ENCODE assay signal across 16 cellular contexts in the genomic region with DNA sequence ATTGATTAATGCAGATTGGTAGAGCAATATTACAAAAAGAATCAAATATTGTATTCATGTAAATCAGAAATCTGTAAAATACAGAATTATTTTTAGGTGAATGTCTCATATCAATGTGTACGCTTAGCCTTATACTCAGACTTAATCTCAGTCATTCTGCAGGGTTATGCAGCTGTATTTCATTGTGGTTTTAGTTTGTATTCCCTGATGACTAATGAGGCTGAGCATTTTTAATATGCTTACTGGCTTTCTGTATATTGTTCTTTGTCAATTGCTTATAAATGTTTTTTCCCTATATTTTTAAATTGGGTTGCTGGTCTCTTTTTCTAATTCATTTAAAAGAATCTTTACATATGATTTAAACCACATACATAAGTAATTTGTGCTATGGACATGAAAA. TPM values are rescaled to one million over a fixed set of nuclear protein-coding genes. Genes with fewer than 3 reads are reported as not detected.
DNase-seq lines count a peak whose midpoint lies in the region; TF ChIP-seq lines count a peak whose summit lies in the region.
"Had no signal": no experiment of that assay in that cellular context is flagged by ENCODE, and none has a peak within 500 bp of the region (broad histone marks: within the 10 kb centered on the region; RNA-seq: fewer than 3 reads in every experiment).

No MANE protein-coding gene starts in this region.

- H3K36me3 ChIP-seq in BE2C (no peaks in the 10 kb centered on the region), trophoblast cell (ENCODE audit: control insufficient read depth in 1 of 2, insufficient read depth in 2 of 2, low read length in 2 of 2) (no peaks in the 10 kb centered on the region)
- H3K36me3 ChIP-seq: MG63 had no signal

- H3K9ac ChIP-seq in trophoblast cell (ENCODE audit: low read length) = no peak overlapping the region
- H3K9ac ChIP-seq: GM23248 had no signal

- H4K12ac ChIP-seq in trophoblast cell (ENCODE audit: low read depth, low read length) = no peak overlapping the region

- H3K4ac ChIP-seq in trophoblast cell (ENCODE audit: low read depth, low read length) = no peak overlapping the region

- no peak overlapping the region for H2BK120ac ChIP-seq in trophoblast cell (ENCODE audit: insufficient read depth, low read length, poor library complexity)

- H3K27ac ChIP-seq in trophoblast cell (ENCODE audit: low read depth, low read length) = no peak overlapping the region
- H3K27ac ChIP-seq: GM23248 had no signal

- H3K18ac ChIP-seq in trophoblast cell (ENCODE audit: low read length) = no peak overlapping the region

- H3K4me3 ChIP-seq in cardiac fibroblast (replicated peaks in 1 of 2; ENCODE audit: low read depth in 2 of 2, low read length in 2 of 2) = no peak overlapping the region
- no peak overlapping the region for H3K4me3 ChIP-seq in BE2C (ENCODE audit: low read depth, low read length)
- H3K4me3 ChIP-seq in trophoblast cell (ENCODE audit: low read depth, low read length) = no peak overlapping the region
- H3K4me3 ChIP-seq: GM23248, MG63 had no signal

- no peak overlapping the region for H3K14ac ChIP-seq in trophoblast cell (ENCODE audit: low read length)

- no peaks in the 10 kb centered on the region for H3K79me1 ChIP-seq in trophoblast cell (ENCODE audit: low read length)

- no peak overlapping the region for H3K23ac ChIP-seq in trophoblast cell (ENCODE audit: low read length)

- H3K27me3 ChIP-seq in BE2C = no peaks in the 10 kb centered on the region
- no peaks in the 10 kb centered on the region for H3K27me3 ChIP-seq in trophoblast cell (ENCODE audit: insufficient read depth, low read length)
- H3K27me3 ChIP-seq: MG63 had no signal

- no peak overlapping the region for H2AFZ ChIP-seq in trophoblast cell (ENCODE audit: insufficient read depth, low read length, poor library complexity)
- H2AFZ ChIP-seq: GM23248 had no signal

- no peak overlapping the region for H2AK5ac ChIP-seq in trophoblast cell (ENCODE audit: low read length)

- TF ChIP-seq CTCF in cardiac fibroblast (IDR thresholded peaks at IDR 0.05; ENCODE audit: low read depth, low read length) (no peak), BE2C (IDR thresholded peaks at IDR 0.05; ENCODE audit: low read depth, low read length) (no peak)

- no peak overlapping the region for H2BK5ac ChIP-seq in trophoblast cell (ENCODE audit: low read depth, low read length, poor library complexity)

- H3K4me1 ChIP-seq in BE2C = no peaks in the 10 kb centered on the region
- no peaks in the 10 kb centered on the region for H3K4me1 ChIP-seq in trophoblast cell (ENCODE audit: control insufficient read depth in 1 of 2, insufficient read depth in 2 of 2, low read length in 2 of 2)

- H2BK12ac ChIP-seq in trophoblast cell (ENCODE audit: low read length) = no peak overlapping the region

- H3K9me3 ChIP-seq in BE2C = no peaks in the 10 kb centered on the region
- H3K9me3 ChIP-seq in trophoblast cell (ENCODE audit: insufficient read depth, low read depth, low read length) = no peaks in the 10 kb centered on the region
- H3K9me3 ChIP-seq: MG63 had no signal

- DNase-seq in HT1080 (ENCODE audit: low read depth) (peak; percentile 11), SW480 (ENCODE audit: low spot score) (peak; percentile 5), cardiac fibroblast (ENCODE audit: low read depth in 2 of 2) (peak; percentile 17 to 67), non-pigmented ciliary epithelial cell (ENCODE audit: low read depth) (peak; percentile 26), 8988T (no peak), BE2C (no peak), trophoblast cell (no peak), UCSD-AML1 (lab: John Stamatoyannopoulos, UW; ENCODE audit: unreplicated experiment) (no peak)
- DNase-seq: GM23248, MG63, NCI-H1092, NCI-H2107, NCI-H2227 treated with DMSO at 0.1 percent for 48 hours, NCI-H524, SIG-M5 had no signal

- no peak overlapping the region for H4K91ac ChIP-seq in trophoblast cell (ENCODE audit: low read depth, low read length)

- no peak overlapping the region for H4K8ac ChIP-seq in trophoblast cell (ENCODE audit: low read depth, low read length)

- H3K79me2 ChIP-seq in trophoblast cell (ENCODE audit: control insufficient read depth, insufficient read depth, low read length, poor library complexity) = no peaks in the 10 kb centered on the region

- no CpG with 5 or more reads among the region's 1 CpG for WGBS in trophoblast cell (ENCODE audit: extremely low coverage, insufficient coverage, insufficient read length)

- H3K4me2 ChIP-seq in trophoblast cell (ENCODE audit: low read length) = no peak overlapping the region

RNA-seq across cellular contexts. Expression of a gene that starts 50.1 kb away (rescaled TPM):
- not detected in 2 replicates for total RNA-seq in HT1080 (2014; rRNA removed; shearing (Covaris generic))
- polyA plus RNA-seq in HT1080 (2015; cell fraction: cytosol; rRNA removed) = not detected in 2 replicates
- polyA plus RNA-seq in HT1080 (2015; cell fraction: nucleus; rRNA removed) = 0.20 TPM in 1 of 2 replicates, not detected in the other
- not detected for polyA plus RNA-seq in BE2C (2012; ENCODE audit: insufficient read depth, insufficient read length, low read depth)
- polyA plus RNA-seq in trophoblast cell (2013) = not detected in 2 replicates
- total RNA-seq: GM23248 had no signal
- polyA plus RNA-seq: CD14-positive monocyte, GM23248 had no signal

Comparison
In these comparisons a context has a peak if more than half of its experiments do, and no peak if none do; other contexts are left out.
1. DNase-seq: peak in HT1080 (single experiment), SW480 (single experiment), cardiac fibroblast (2 of 2) and non-pigmented ciliary epithelial cell (single experiment); none in 8988T (single experiment), BE2C (single experiment), trophoblast cell (0 of 2) and UCSD-AML1 (single experiment).